27 cellular contexts compared by ENCODE assay signal in the genomic region with DNA sequence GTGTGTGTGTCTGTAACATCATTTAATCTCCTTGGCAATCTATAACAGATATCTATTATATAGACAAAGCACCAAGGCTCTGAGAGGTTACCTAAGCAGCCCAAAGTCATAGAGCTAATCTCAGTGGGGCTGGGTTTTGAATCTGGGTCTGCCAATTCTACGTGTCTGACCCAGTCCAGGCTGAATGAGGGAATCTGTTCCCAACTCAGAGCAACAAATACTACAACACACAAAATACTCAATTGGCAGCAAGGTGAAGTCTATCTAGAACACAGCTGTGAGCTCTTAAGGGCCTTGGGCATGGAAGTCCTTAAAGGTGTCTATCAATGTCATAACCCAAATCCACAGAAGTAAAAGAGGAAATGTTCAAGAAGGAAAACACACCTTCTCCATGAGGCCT. TPM values are rescaled to one million over a fixed set of nuclear protein-coding genes. Genes with fewer than 3 reads are reported as not detected.
DNase-seq lines count a peak whose midpoint lies in the region; ATAC-seq and TF ChIP-seq lines count a peak whose summit lies in the region.
"Had no signal": no experiment of that assay in that cellular context is flagged by ENCODE, and none has a peak within 500 bp of the region (broad histone marks: within the 10 kb centered on the region; RNA-seq: fewer than 3 reads in every experiment).

No MANE protein-coding gene starts in this region.

- no peak overlapping the region for H3K14ac ChIP-seq in mesenchymal stem cell (ENCODE audit: low read length in 2 of 2)

- H3K9ac ChIP-seq in mesenchymal stem cell (ENCODE audit: low read length) = peak overlapping the region; percentile 32

- no peak overlapping the region for H4K8ac ChIP-seq in mesenchymal stem cell (ENCODE audit: low read length)

- no peak overlapping the region for H3K4ac ChIP-seq in mesenchymal stem cell (ENCODE audit: low read depth in 1 of 2, low read length in 2 of 2)

- peak overlapping the region; percentile 93 for H2AK5ac ChIP-seq in mesenchymal stem cell (ENCODE audit: low read length, severe bottlenecking)

- no peaks in the 10 kb centered on the region for H3K9me3 ChIP-seq in ascending aorta
- no peaks in the 10 kb centered on the region for H3K9me3 ChIP-seq in heart left ventricle
- H3K9me3 ChIP-seq in mesenchymal stem cell (ENCODE audit: control insufficient read depth, low read length) = no peaks in the 10 kb centered on the region
- H3K9me3 ChIP-seq in thoracic aorta = no peaks in the 10 kb centered on the region
- H3K9me3 ChIP-seq in OCI-LY7 (ENCODE audit: low read length) = no peaks in the 10 kb centered on the region
- H3K9me3 ChIP-seq: mucosa of descending colon had no signal

- CTCF ChIA-PET in OCI-LY7 (lab: Charles Lee; ENCODE audit: unreplicated experiment) = no interaction called here

- H3K79me2 ChIP-seq in OCI-LY7 (ENCODE audit: insufficient read depth, low read depth, low read length) = no peaks in the 10 kb centered on the region

- no TSS peak for BruUV-seq in OCI-LY7 (replicated peaks; lab: Mats Ljungman, UMichigan)

- no peak overlapping the region for H4K91ac ChIP-seq in mesenchymal stem cell (ENCODE audit: low read length)

- DNase-seq in ascending aorta (ENCODE audit: low spot score in 2 of 2) (no peak), heart left ventricle (no peak), mesenchymal stem cell (no peak), thoracic aorta (ENCODE audit: low spot score) (no peak), amniotic stem cell (lab: John Stamatoyannopoulos, UW) (no peak), OCI-LY7 (ENCODE audit: low spot score) (no peak), GM03348 (ENCODE audit: low spot score) (no peak)
- DNase-seq: activated CD4-positive, alpha-beta memory T cell treated with anti-CD3 and anti-CD28 coated beads, Interleukin-2, amount 10 ng/mL, durations not matched to agents 7 days and 5 days; activated CD4-positive, alpha-beta T cell treated with anti-CD3 and anti-CD28 coated beads for 1 hour; activated CD8-positive, alpha-beta memory T cell treated with anti-CD3 and anti-CD28 coated beads, Interleukin-2, amount 50 U/mL, for 48 hours; activated naive CD4-positive, alpha-beta T cell treated with anti-CD3 and anti-CD28 coated beads for 36 hours; effector CD4-positive, alpha-beta T cell; EL; HCEC 1CT; mucosa of descending colon; natural killer cell; NCI-H1417 treated with DMSO at 0.1 percent for 48 hours; NCI-H2081; NCI-H226; occipital lobe; SHP77 treated with DMSO at 0.1 percent for 48 hours; stimulated activated CD8-positive, alpha-beta memory T cell treated with anti-CD3 and anti-CD28 coated beads, Interleukin-4, amount 100 ng/mL, for 48 hours; stimulated activated naive CD8-positive, alpha-beta T cell treated with anti-CD3 and anti-CD28 coated beads, Interleukin-15, amount 100 ng/mL, for 72 hours; T-helper 2 cell had no signal

- H4K20me1 ChIP-seq in OCI-LY7 (ENCODE audit: insufficient read depth, low read length) = no peaks in the 10 kb centered on the region

- no peak overlapping the region for H2AFZ ChIP-seq in mesenchymal stem cell (ENCODE audit: low read depth, low read length)
- H2AFZ ChIP-seq in OCI-LY7 (ENCODE audit: low read length) = no peak overlapping the region

- H3K9me2 ChIP-seq in OCI-LY7 (ENCODE audit: insufficient read depth, low read length) = no peaks in the 10 kb centered on the region

- H2BK12ac ChIP-seq in mesenchymal stem cell (ENCODE audit: low read length in 2 of 2) = no peak overlapping the region

- no peak overlapping the region for H2BK120ac ChIP-seq in mesenchymal stem cell (ENCODE audit: low read depth, low read length)

- no peak overlapping the region for H3K18ac ChIP-seq in mesenchymal stem cell (ENCODE audit: low read depth in 1 of 2, low read length in 2 of 2)

- TF ChIP-seq CTCF in ascending aorta (IDR thresholded peaks at IDR 0.05) (no peak), heart left ventricle (IDR thresholded peaks at IDR 0.05) (no peak), thoracic aorta (IDR thresholded peaks at IDR 0.05) (no peak), OCI-LY7 (conservative IDR thresholded peaks at IDR 0.05; ENCODE audit: low read length) (no peak)

- H3K36me3 ChIP-seq in ascending aorta = peaks cover 30 to 37% of the 10 kb centered on the region in 2 donors
- peaks cover 0 to 95% (median 64%) of the 10 kb centered on the region in 9 donors for H3K36me3 ChIP-seq in heart left ventricle
- peaks cover 14 to 53% of the 10 kb centered on the region in 2 experiments for H3K36me3 ChIP-seq in mesenchymal stem cell (ENCODE audit: control insufficient read depth in 1 of 2, insufficient read depth in 2 of 2, low read depth in 1 of 2, low read length in 2 of 2)
- H3K36me3 ChIP-seq in thoracic aorta = peaks cover 25% of the 10 kb centered on the region
- no peaks in the 10 kb centered on the region for H3K36me3 ChIP-seq in OCI-LY7 (ENCODE audit: insufficient read depth, low read length)

- no peak for TF ChIP-seq POLR2A in heart left ventricle (IDR thresholded peaks at IDR 0.05)

- H3K23ac ChIP-seq in mesenchymal stem cell (ENCODE audit: low read length in 2 of 2) = no peak overlapping the region

- H3K4me1 ChIP-seq in ascending aorta = peaks cover 8 to 15% of the 10 kb centered on the region in 2 donors
- H3K4me1 ChIP-seq in heart left ventricle = peaks cover 0 to 29% (median 7%) of the 10 kb centered on the region in 12 donors
- peaks cover 2% of the 10 kb centered on the region for H3K4me1 ChIP-seq in mesenchymal stem cell (ENCODE audit: control insufficient read depth, insufficient read depth, low read depth, low read length)
- H3K4me1 ChIP-seq in thoracic aorta (ENCODE audit: control insufficient read depth in 1 of 2, low read depth in 2 of 2) = peaks cover 29 to 37% of the 10 kb centered on the region in 2 donors
- no peaks in the 10 kb centered on the region for H3K4me1 ChIP-seq in OCI-LY7 (ENCODE audit: insufficient read depth, low read length, poor library complexity, severe bottlenecking)

- WGBS in heart left ventricle, 4 donors = 38 to 63% (median 49%) methylated on average over 1 of the region's 1 CpG
- no CpG with 5 or more reads among the region's 1 CpG for WGBS in mesenchymal stem cell

- no peaks in the 10 kb centered on the region for H3K27me3 ChIP-seq in ascending aorta
- H3K27me3 ChIP-seq in heart left ventricle = no peaks in the 10 kb centered on the region
- no peaks in the 10 kb centered on the region for H3K27me3 ChIP-seq in mesenchymal stem cell (ENCODE audit: control insufficient read depth in 1 of 2, insufficient read depth in 1 of 2, low read length in 2 of 2)
- H3K27me3 ChIP-seq in thoracic aorta (replicated peaks; ENCODE audit: insufficient read depth) = no peaks in the 10 kb centered on the region

- H3K4me2 ChIP-seq in mesenchymal stem cell (ENCODE audit: low read length, poor library complexity, severe bottlenecking) (no peak overlapping the region), OCI-LY7 (ENCODE audit: low read length) (no peak overlapping the region)

- H3K4me3 ChIP-seq in ascending aorta (no peak overlapping the region), heart left ventricle (no peak overlapping the region), mesenchymal stem cell (ENCODE audit: insufficient read depth in 1 of 2, low read depth in 1 of 2, low read length in 2 of 2) (no peak overlapping the region), thoracic aorta (no peak overlapping the region), OCI-LY7 (ENCODE audit: low read depth, low read length, poor library complexity, severe bottlenecking) (no peak overlapping the region)
- H3K4me3 ChIP-seq: lung, mucosa of descending colon had no signal

- no peak overlapping the region for H2BK15ac ChIP-seq in mesenchymal stem cell (ENCODE audit: low read depth, poor library complexity, severe bottlenecking)

- H3K79me1 ChIP-seq in mesenchymal stem cell (replicated peaks; ENCODE audit: low read length, poor library complexity, severe bottlenecking) = no peaks in the 10 kb centered on the region

- ATAC-seq in heart left ventricle (peak; percentile 25 to 42 (median 30)), thoracic aorta (ENCODE audit: insufficient number of reproducible peaks, low FRiP score, low read depth) (no peak), GM18502 (IDR thresholded peaks at IDR 0.05; ENCODE audit: poor library complexity, unreplicated experiment) (no peak)
- ATAC-seq: mucosa of descending colon; natural killer cell; Panc1; stimulated activated naive CD8-positive, alpha-beta T cell treated with anti-CD3 and anti-CD28 coated beads, Interleukin-15, amount 100 ng/mL, for 72 hours had no signal

- POLR2A ChIA-PET in OCI-LY7 (lab: Charles Lee) = interaction anchor here (1.3 kb wide), 1 partner anchor 20 kb away, joined by 5 read pairs; no protein-coding TSS in a partner anchor

- H3K27ac ChIP-seq in ascending aorta (peak overlapping the region; percentile 4 to 60), heart left ventricle (peak overlapping the region in 8 of 12 donors; percentile 11 to 58 (median 25)), mesenchymal stem cell (ENCODE audit: low read length, poor library complexity, severe bottlenecking) (peak overlapping the region; percentile 41), thoracic aorta (peak overlapping the region; percentile 58), OCI-LY7 (ENCODE audit: low read depth, low read length, poor library complexity, severe bottlenecking) (no peak overlapping the region)

- intact Hi-C loops in ascending aorta (cut with DNase I) (no loop called here), heart left ventricle (cut with DNase I) (no loop called here), OCI-LY7 (cut with micrococcal nuclease; ENCODE audit: unreplicated experiment) (no loop called here)

- H2BK5ac ChIP-seq in mesenchymal stem cell (ENCODE audit: low read depth, low read length, poor library complexity, severe bottlenecking) = no peak overlapping the region

RNA-seq across cellular contexts. Expression of a gene that starts 47.5 kb away (rescaled TPM):
- total RNA-seq in ascending aorta = 9.6 TPM
- 1 to 10 TPM; 2.7 to 7.9 (median 4.5) TPM for total RNA-seq in heart left ventricle
- polyA plus RNA-seq in heart left ventricle = 1 to 10 TPM; 3.9 to 5.3 TPM
- polyA plus RNA-seq in mesenchymal stem cell (2013, experiment 1 of 2) = 9.1 TPM
- 9.6 TPM for polyA plus RNA-seq in mesenchymal stem cell (2013, experiment 2 of 2)
- total RNA-seq in thoracic aorta = 1 to 10 TPM; 6.0 to 6.2 TPM
- 0.57 and 1.1 TPM in 2 replicates for total RNA-seq in OCI-LY7 (2014; rRNA removed; shearing (Covaris generic))
- 0.29 and 0.37 TPM in 2 replicates for total RNA-seq in OCI-LY7 (2022)

Comparison
In these comparisons a context has a peak if more than half of its experiments do, and no peak if none do; other contexts are left out.
1. ATAC-seq: peak in heart left ventricle (4 of 4); none in thoracic aorta (single experiment) and GM18502 (single experiment).